ENCODE assay signal across 21 cellular contexts in genomic region chr1:187654635-187655034, GRCh38.
DNase-seq lines count a peak whose midpoint lies in the region; ATAC-seq, FAIRE-seq and TF ChIP-seq lines count a peak whose summit lies in the region.
"Had no signal": no experiment of that assay in that cellular context is flagged by ENCODE, and none has a peak within 500 bp of the region (broad histone marks: within the 10 kb centered on the region; RNA-seq: fewer than 3 reads in every experiment).

No MANE protein-coding gene starts in this region.

- no peaks in the 10 kb centered on the region for H3F3A ChIP-seq in GM23248 (ENCODE audit: insufficient read depth)

- in situ Hi-C loops in GM23248 (cut with MboI): no loop called here

- H3K9me3 ChIP-seq in GM23248 (ENCODE audit: low read depth) (no peaks in the 10 kb centered on the region), RWPE2 (ENCODE audit: severe bottlenecking) (no peaks in the 10 kb centered on the region), endothelial cell of umbilical vein (replicated peaks; ENCODE audit: control insufficient read depth, insufficient read depth, low read length) (no peaks in the 10 kb centered on the region), skeletal muscle satellite cell (replicated peaks; ENCODE audit: low read length) (no peaks in the 10 kb centered on the region)
- H3K9me3 ChIP-seq: BLaER1 treated with 17β-estradiol and CSF1 and Interleukin-3, amounts not matched to agents 10 nM and 100 nM had no signal

- H3K27me3 ChIP-seq in GM23248 (replicated peaks; ENCODE audit: insufficient read depth) (no peaks in the 10 kb centered on the region), RWPE2 (ENCODE audit: insufficient read depth, poor library complexity, severe bottlenecking) (no peaks in the 10 kb centered on the region), endothelial cell of umbilical vein (ENCODE audit: control insufficient read depth in 2 of 2, insufficient read depth in 2 of 2, low read length in 2 of 2) (no peaks in the 10 kb centered on the region), skeletal muscle satellite cell (ENCODE audit: control insufficient read depth, insufficient read depth, low read length) (no peaks in the 10 kb centered on the region)
- H3K27me3 ChIP-seq: BLaER1 treated with 17β-estradiol and CSF1 and Interleukin-3, amounts not matched to agents 10 nM and 100 nM had no signal

- TF ChIP-seq CTCF in RWPE2 (IDR thresholded peaks at IDR 0.05; ENCODE audit: poor library complexity, severe bottlenecking): no peak
- no peak for TF ChIP-seq CTCF in endothelial cell of umbilical vein (IDR thresholded peaks at IDR 0.05; ENCODE audit: extremely low read depth in 1 of 2, insufficient read depth in 1 of 2, low read depth in 1 of 2, low read length in 2 of 2)

- TF ChIP-seq POLR2A in endothelial cell of umbilical vein (IDR thresholded peaks at IDR 0.05; ENCODE audit: low read depth, low read length): no peak

- H3K9me1 ChIP-seq in endothelial cell of umbilical vein (replicated peaks; ENCODE audit: control insufficient read depth, extremely low read depth, insufficient read depth, low read length): no peaks in the 10 kb centered on the region

- H2AFZ ChIP-seq in GM23248: no peak overlapping the region
- H2AFZ ChIP-seq in endothelial cell of umbilical vein (ENCODE audit: low read depth, low read length): no peak overlapping the region

- CTCF ChIA-PET in endothelial cell of umbilical vein (lab: Charles Lee): interaction anchor here (1.3 to 1.7 kb wide), 2 partner anchors 9 to 10 kb away, joined by 5 to 6 read pairs; no protein-coding TSS in a partner anchor

- H3K4me3 ChIP-seq in GM23248: no peak overlapping the region
- no peak overlapping the region for H3K4me3 ChIP-seq in RWPE2 (ENCODE audit: severe bottlenecking)
- no peak overlapping the region for H3K4me3 ChIP-seq in endothelial cell of umbilical vein (replicated peaks in 1 of 3; ENCODE audit: insufficient read depth in 1 of 3, low read depth in 1 of 3, low read length in 3 of 3)
- no peak overlapping the region for H3K4me3 ChIP-seq in skeletal muscle satellite cell (ENCODE audit: low read length)
- H3K4me3 ChIP-seq: BLaER1 treated with 17β-estradiol and CSF1 and Interleukin-3, amounts not matched to agents 10 nM and 100 nM had no signal

- dilution Hi-C loops in endothelial cell of umbilical vein (cut with MboI; ENCODE audit: extremely low pct_ligation_motif_present, low sequenced_read_pairs): no loop called here

- no peaks in the 10 kb centered on the region for H4K20me1 ChIP-seq in GM23248 (ENCODE audit: insufficient read depth)
- H4K20me1 ChIP-seq in endothelial cell of umbilical vein (replicated peaks; ENCODE audit: control insufficient read depth, extremely low read depth, insufficient read depth, low read length): no peaks in the 10 kb centered on the region
- H4K20me1 ChIP-seq: BLaER1 treated with 17β-estradiol and CSF1 and Interleukin-3, amounts not matched to agents 10 nM and 100 nM had no signal

- H3K4me1 ChIP-seq in GM23248 (ENCODE audit: insufficient read depth) (peaks cover 6% of the 10 kb centered on the region), RWPE2 (ENCODE audit: insufficient read depth, poor library complexity, severe bottlenecking) (peaks cover 11% of the 10 kb centered on the region), endothelial cell of umbilical vein (ENCODE audit: control insufficient read depth, extremely low read depth, insufficient read depth, low read length) (peaks cover 3% of the 10 kb centered on the region), skeletal muscle satellite cell (ENCODE audit: control insufficient read depth, insufficient read depth, low read length) (peaks cover 4% of the 10 kb centered on the region)
- H3K4me1 ChIP-seq: BLaER1 treated with 17β-estradiol and CSF1 and Interleukin-3, amounts not matched to agents 10 nM and 100 nM had no signal

- FAIRE-seq in endothelial cell of umbilical vein (lab: Jason Lieb, UNC): peak; percentile 46
- FAIRE-seq: HepG2 had no signal

- intact Hi-C loops in endothelial cell of umbilical vein (cut with micrococcal nuclease): loop anchor here (1.0 to 2.0 kb wide), 2 partner anchors 37 to 374 kb away; no protein-coding TSS in a partner anchor

- H3K9me2 ChIP-seq in GM23248 (ENCODE audit: insufficient read depth): no peaks in the 10 kb centered on the region

- H3K27ac ChIP-seq in GM23248 (no peak overlapping the region), RWPE2 (ENCODE audit: poor library complexity, severe bottlenecking) (peak overlapping the region; percentile 73), endothelial cell of umbilical vein (ENCODE audit: insufficient read depth, low read depth, low read length) (peak overlapping the region; percentile 94)
- H3K27ac ChIP-seq: BLaER1 treated with 17β-estradiol and CSF1 and Interleukin-3, amounts not matched to agents 10 nM and 100 nM; HL-60 had no signal

- no peak overlapping the region for H3K9ac ChIP-seq in GM23248
- H3K9ac ChIP-seq in endothelial cell of umbilical vein (replicated peaks; ENCODE audit: extremely low read depth, insufficient read depth, low read length): peak overlapping the region; percentile 64
- H3K9ac ChIP-seq in skeletal muscle satellite cell (ENCODE audit: low read depth, low read length): peak overlapping the region; percentile 39
- H3K9ac ChIP-seq: BLaER1 treated with 17β-estradiol and CSF1 and Interleukin-3, amounts not matched to agents 10 nM and 100 nM had no signal

- BruUV-seq in endothelial cell of umbilical vein (replicated peaks; lab: Mats Ljungman, UMichigan): TSS peak; percentile 73

- H3K79me2 ChIP-seq in GM23248 (ENCODE audit: insufficient read depth): no peaks in the 10 kb centered on the region
- H3K79me2 ChIP-seq in endothelial cell of umbilical vein (ENCODE audit: control insufficient read depth, insufficient read depth, low read length): no peaks in the 10 kb centered on the region

- no peak overlapping the region for H3K4me2 ChIP-seq in GM23248 (ENCODE audit: unreplicated experiment)
- H3K4me2 ChIP-seq in endothelial cell of umbilical vein (ENCODE audit: insufficient read depth, low read length): peak overlapping the region; percentile 74
- H3K4me2 ChIP-seq in skeletal muscle satellite cell (ENCODE audit: low read length): peak overlapping the region; percentile 58
- H3K4me2 ChIP-seq: BLaER1 treated with 17β-estradiol and CSF1 and Interleukin-3, amounts not matched to agents 10 nM and 100 nM had no signal

- peak; percentile 86 for ATAC-seq in RWPE2 (ENCODE audit: low read depth)
- ATAC-seq: CD8-positive, alpha-beta T cell; HepG2 had no signal

- 56 to 60% methylated on average over 2 of the region's 2 CpGs for WGBS in GM23248 (ENCODE audit: low coverage in 1 of 2, low lambda C conversion rate in 2 of 2, missing lambda C conversion rate in 2 of 2), 2 experiments

- DNase-seq in GM23248 (peak; percentile 1), RWPE2 (ENCODE audit: low spot score) (no peak), endothelial cell of umbilical vein (ENCODE audit: low read depth, low spot score) (peak; percentile 49), germinal center (ENCODE audit: low spot score) (no peak), NCI-H2029 (lab: John Stamatoyannopoulos, UW) (no peak), T-helper 1 cell (no peak), NCI-H2227 treated with DMSO at 0.1 percent for 48 hours (lab: John Stamatoyannopoulos, UW) (no peak)
- DNase-seq: CD8-positive, alpha-beta T cell; H7; KBM-7; MM.1S; NCI-H1092; NCI-H1436; NCI-H187 treated with DMSO at 0.1 percent for 48 hours; NCI-H510A treated with DMSO at 0.1 percent for 48 hours; NCI-H82; SHP77 had no signal

- H3K36me3 ChIP-seq in GM23248 (ENCODE audit: low read depth): no peaks in the 10 kb centered on the region
- H3K36me3 ChIP-seq in RWPE2 (ENCODE audit: low read depth): no peaks in the 10 kb centered on the region
- H3K36me3 ChIP-seq in endothelial cell of umbilical vein (ENCODE audit: control insufficient read depth in 2 of 2, extremely low read depth in 1 of 2, insufficient read depth in 2 of 2, low read length in 2 of 2): no peaks in the 10 kb centered on the region
- no peaks in the 10 kb centered on the region for H3K36me3 ChIP-seq in skeletal muscle satellite cell (ENCODE audit: insufficient read depth, low read length)
- H3K36me3 ChIP-seq: BLaER1 treated with 17β-estradiol and CSF1 and Interleukin-3, amounts not matched to agents 10 nM and 100 nM had no signal

- POLR2A ChIA-PET in endothelial cell of umbilical vein (lab: Charles Lee): no interaction called here

TF ChIP-seq in endothelial cell of umbilical vein, 7 proteins besides CTCF, POLR2A, EP300 and RAD21:
- TF ChIP-seq FOS (IDR thresholded peaks at IDR 0.05; ENCODE audit: borderline replicate concordance, insufficient read depth, low read length) (no peak), JUN (IDR thresholded peaks at IDR 0.05; ENCODE audit: borderline replicate concordance, insufficient read depth, insufficient read length, low read depth) (peak; percentile 12)

Comparison
In these comparisons a context has a peak if more than half of its experiments do, and no peak if none do; other contexts are left out.
1. DNase-seq: peak in GM23248 (single experiment) and endothelial cell of umbilical vein (single experiment); none in RWPE2 (single experiment), germinal center (single experiment), NCI-H2029 (single experiment), T-helper 1 cell (0 of 5) and NCI-H2227 treated with DMSO at 0.1 percent for 48 hours (single experiment).